In the genomic region with DNA sequence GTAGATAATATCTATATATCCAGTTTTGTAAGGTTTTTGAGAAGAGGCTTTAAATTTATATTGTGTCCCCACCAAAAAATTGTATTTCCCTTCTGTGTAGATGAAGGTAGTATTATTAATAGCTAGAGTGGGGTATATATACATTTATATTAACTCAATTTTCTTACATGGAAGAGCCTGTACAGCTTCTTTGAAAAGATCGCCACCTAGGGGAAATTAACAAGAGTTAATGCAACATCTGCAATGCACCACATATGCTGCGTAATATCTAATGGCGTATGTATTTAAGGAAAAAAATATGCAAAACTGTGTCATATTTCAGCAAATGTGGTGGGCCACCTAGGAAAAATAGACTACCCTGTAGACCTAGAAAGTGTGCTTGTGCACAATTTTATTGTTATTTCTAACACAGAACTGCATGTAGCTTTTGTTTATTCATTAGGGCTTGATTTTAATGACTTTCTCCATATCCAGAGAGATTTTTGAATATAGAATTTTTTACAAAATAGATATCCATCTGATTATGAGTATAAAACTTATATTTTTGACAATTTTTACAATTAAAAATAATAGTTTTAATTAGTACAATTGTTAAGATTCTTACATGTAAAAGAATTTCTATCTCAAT, we compare ENCODE assay signal across 8 cellular contexts. TPM values are rescaled to one million over a fixed set of nuclear protein-coding genes. Genes with fewer than 3 reads are reported as not detected.
DNase-seq lines count a peak whose midpoint lies in the region; ATAC-seq and TF ChIP-seq lines count a peak whose summit lies in the region.

No MANE protein-coding gene starts in this region.

- WGBS in neuronal stem cell (ENCODE audit: extremely low coverage in 2 of 2, insufficient read length in 2 of 2, insufficient replicate concordance in 1 of 2), 2 donors: no CpG with 5 or more reads among the region's 3 CpGs

- TF ChIP-seq CTCF in BE2C (IDR thresholded peaks at IDR 0.05; ENCODE audit: low read depth, low read length): peak; percentile 82
- peak; percentile 55 for TF ChIP-seq CTCF in colonic mucosa (IDR thresholded peaks at IDR 0.05)

- H3K4me3 ChIP-seq in BE2C (ENCODE audit: low read depth, low read length) (no peak overlapping the region), colonic mucosa (no peak overlapping the region), neuronal stem cell (ENCODE audit: low read length in 2 of 2) (no peak overlapping the region)

- no peaks in the 10 kb centered on the region for H3K4me1 ChIP-seq in BE2C
- no peaks in the 10 kb centered on the region for H3K4me1 ChIP-seq in colonic mucosa
- no peaks in the 10 kb centered on the region for H3K4me1 ChIP-seq in neuronal stem cell (ENCODE audit: control insufficient read depth in 2 of 2, insufficient read depth in 1 of 2, low read depth in 1 of 2, low read length in 2 of 2)

- no peak overlapping the region for H2BK5ac ChIP-seq in neuronal stem cell (ENCODE audit: low read length)

- H3K9ac ChIP-seq in colonic mucosa (ENCODE audit: low read depth in 2 of 2, low read length in 2 of 2) (no peak overlapping the region), neuronal stem cell (ENCODE audit: low read depth, low read length, poor library complexity) (no peak overlapping the region)

- ATAC-seq in GM18868 (IDR thresholded peaks at IDR 0.05; ENCODE audit: unreplicated experiment): peak; percentile 83
- ATAC-seq in HG03280 (IDR thresholded peaks at IDR 0.05; ENCODE audit: unreplicated experiment): peak; percentile 69

- no peak for DNase-seq in BE2C
- DNase-seq in NCI-H69 (lab: John Stamatoyannopoulos, UW): peak; percentile 81
- DNase-seq in colonic mucosa: no peak
- peak; percentile 24 for DNase-seq in neuronal stem cell (ENCODE audit: low spot score)
- no peak for DNase-seq in middle frontal gyrus (ENCODE audit: extremely low spot score, low spot score)
- DNase-seq in GOT3 (lab: John Stamatoyannopoulos, UW): no peak

- H2AK5ac ChIP-seq in neuronal stem cell (ENCODE audit: low read depth, low read length): no peak overlapping the region

- H3K9me3 ChIP-seq in BE2C (no peaks in the 10 kb centered on the region), colonic mucosa (no peaks in the 10 kb centered on the region), neuronal stem cell (replicated peaks in 1 of 2; ENCODE audit: control insufficient read depth in 2 of 2, insufficient read depth in 1 of 2, low read depth in 1 of 2, low read length in 2 of 2) (no peaks in the 10 kb centered on the region)

- no peak overlapping the region for H2BK15ac ChIP-seq in neuronal stem cell (ENCODE audit: low read length)

- no peak overlapping the region for H2BK120ac ChIP-seq in neuronal stem cell (ENCODE audit: low read depth, low read length)

- H3K36me3 ChIP-seq in BE2C (no peaks in the 10 kb centered on the region), colonic mucosa (no peaks in the 10 kb centered on the region), neuronal stem cell (replicated peaks in 1 of 2; ENCODE audit: control insufficient read depth in 2 of 2, insufficient read depth in 2 of 2, low read length in 2 of 2) (no peaks in the 10 kb centered on the region)

- H3K27ac ChIP-seq in colonic mucosa (no peak overlapping the region), neuronal stem cell (replicated peaks; ENCODE audit: low read length) (no peak overlapping the region)

- no peak overlapping the region for H3K4me2 ChIP-seq in neuronal stem cell (ENCODE audit: insufficient read depth, low read length, poor library complexity, severe bottlenecking)

- H3K27me3 ChIP-seq in BE2C: no peaks in the 10 kb centered on the region
- H3K27me3 ChIP-seq in colonic mucosa: no peaks in the 10 kb centered on the region
- H3K27me3 ChIP-seq in neuronal stem cell (ENCODE audit: control insufficient read depth in 3 of 3, insufficient read depth in 3 of 3, low read depth in 1 of 3, low read length in 3 of 3): peaks cover 0 to 2% (median 0%) of the 10 kb centered on the region in 3 experiments

- no peak overlapping the region for H4K8ac ChIP-seq in neuronal stem cell (ENCODE audit: low read depth, low read length)

- H3K23ac ChIP-seq in neuronal stem cell (ENCODE audit: low read depth, low read length, poor library complexity): no peak overlapping the region

- no peak overlapping the region for H4K91ac ChIP-seq in neuronal stem cell (ENCODE audit: low read depth, low read length, poor library complexity)

- no peaks in the 10 kb centered on the region for H3K79me1 ChIP-seq in neuronal stem cell (ENCODE audit: low read depth, low read length)

- no peak overlapping the region for H2AFZ ChIP-seq in neuronal stem cell (ENCODE audit: low read length)

- intact Hi-C loops in colonic mucosa (cut with DNase I): no loop called here

- H2BK12ac ChIP-seq in neuronal stem cell (ENCODE audit: low read length): no peak overlapping the region

- H3K18ac ChIP-seq in neuronal stem cell (ENCODE audit: low read length): no peak overlapping the region

- no peak overlapping the region for H3K4ac ChIP-seq in neuronal stem cell (ENCODE audit: low read length)

- H3K14ac ChIP-seq in neuronal stem cell (ENCODE audit: low read length): no peak overlapping the region

RNA-seq across cellular contexts. Expression of a gene that starts 14.0 kb away (rescaled TPM):
- polyA plus RNA-seq in BE2C (2012; ENCODE audit: insufficient read depth, insufficient read length, low read depth): not detected
- total RNA-seq in colonic mucosa: not detected
- not detected for polyA plus RNA-seq in neuronal stem cell (2013, experiment 1 of 2)
- polyA plus RNA-seq in neuronal stem cell (2013, experiment 2 of 2): not detected

Comparison
In these comparisons a context has a peak if more than half of its experiments do, and no peak if none do; other contexts are left out.
1. DNase-seq: peak in NCI-H69 (single experiment) and neuronal stem cell (single experiment); none in BE2C (single experiment), colonic mucosa (single experiment), middle frontal gyrus (single experiment) and GOT3 (single experiment).